1 cellular context compared by ENCODE assay signal in the genomic region with DNA sequence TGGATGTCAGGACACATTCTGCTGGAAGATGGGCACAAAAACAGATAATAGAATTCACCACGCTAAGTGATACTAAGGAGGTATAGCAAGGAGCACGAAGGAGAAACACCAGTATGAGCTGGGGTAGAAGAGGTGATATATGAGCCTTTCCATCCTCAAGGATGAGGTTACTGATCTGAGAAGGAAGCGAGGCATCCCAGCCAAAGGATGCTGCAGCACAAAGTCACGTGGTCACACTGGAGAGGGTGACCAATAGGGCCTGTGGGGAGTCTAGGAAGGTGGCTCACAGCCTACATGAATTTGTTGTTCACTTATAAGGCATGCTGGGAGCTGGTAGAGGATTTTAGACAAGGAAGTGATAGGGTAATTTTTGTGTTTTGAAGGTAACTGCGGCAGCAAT.
TF ChIP-seq lines count a peak whose summit lies in the region.

No MANE protein-coding gene starts in this region.

TF ChIP-seq in GM23338, 12 proteins besides CTCF, POLR2A, EP300 and RAD21 (continued from another document):
- TF ChIP-seq, protein P1, sequence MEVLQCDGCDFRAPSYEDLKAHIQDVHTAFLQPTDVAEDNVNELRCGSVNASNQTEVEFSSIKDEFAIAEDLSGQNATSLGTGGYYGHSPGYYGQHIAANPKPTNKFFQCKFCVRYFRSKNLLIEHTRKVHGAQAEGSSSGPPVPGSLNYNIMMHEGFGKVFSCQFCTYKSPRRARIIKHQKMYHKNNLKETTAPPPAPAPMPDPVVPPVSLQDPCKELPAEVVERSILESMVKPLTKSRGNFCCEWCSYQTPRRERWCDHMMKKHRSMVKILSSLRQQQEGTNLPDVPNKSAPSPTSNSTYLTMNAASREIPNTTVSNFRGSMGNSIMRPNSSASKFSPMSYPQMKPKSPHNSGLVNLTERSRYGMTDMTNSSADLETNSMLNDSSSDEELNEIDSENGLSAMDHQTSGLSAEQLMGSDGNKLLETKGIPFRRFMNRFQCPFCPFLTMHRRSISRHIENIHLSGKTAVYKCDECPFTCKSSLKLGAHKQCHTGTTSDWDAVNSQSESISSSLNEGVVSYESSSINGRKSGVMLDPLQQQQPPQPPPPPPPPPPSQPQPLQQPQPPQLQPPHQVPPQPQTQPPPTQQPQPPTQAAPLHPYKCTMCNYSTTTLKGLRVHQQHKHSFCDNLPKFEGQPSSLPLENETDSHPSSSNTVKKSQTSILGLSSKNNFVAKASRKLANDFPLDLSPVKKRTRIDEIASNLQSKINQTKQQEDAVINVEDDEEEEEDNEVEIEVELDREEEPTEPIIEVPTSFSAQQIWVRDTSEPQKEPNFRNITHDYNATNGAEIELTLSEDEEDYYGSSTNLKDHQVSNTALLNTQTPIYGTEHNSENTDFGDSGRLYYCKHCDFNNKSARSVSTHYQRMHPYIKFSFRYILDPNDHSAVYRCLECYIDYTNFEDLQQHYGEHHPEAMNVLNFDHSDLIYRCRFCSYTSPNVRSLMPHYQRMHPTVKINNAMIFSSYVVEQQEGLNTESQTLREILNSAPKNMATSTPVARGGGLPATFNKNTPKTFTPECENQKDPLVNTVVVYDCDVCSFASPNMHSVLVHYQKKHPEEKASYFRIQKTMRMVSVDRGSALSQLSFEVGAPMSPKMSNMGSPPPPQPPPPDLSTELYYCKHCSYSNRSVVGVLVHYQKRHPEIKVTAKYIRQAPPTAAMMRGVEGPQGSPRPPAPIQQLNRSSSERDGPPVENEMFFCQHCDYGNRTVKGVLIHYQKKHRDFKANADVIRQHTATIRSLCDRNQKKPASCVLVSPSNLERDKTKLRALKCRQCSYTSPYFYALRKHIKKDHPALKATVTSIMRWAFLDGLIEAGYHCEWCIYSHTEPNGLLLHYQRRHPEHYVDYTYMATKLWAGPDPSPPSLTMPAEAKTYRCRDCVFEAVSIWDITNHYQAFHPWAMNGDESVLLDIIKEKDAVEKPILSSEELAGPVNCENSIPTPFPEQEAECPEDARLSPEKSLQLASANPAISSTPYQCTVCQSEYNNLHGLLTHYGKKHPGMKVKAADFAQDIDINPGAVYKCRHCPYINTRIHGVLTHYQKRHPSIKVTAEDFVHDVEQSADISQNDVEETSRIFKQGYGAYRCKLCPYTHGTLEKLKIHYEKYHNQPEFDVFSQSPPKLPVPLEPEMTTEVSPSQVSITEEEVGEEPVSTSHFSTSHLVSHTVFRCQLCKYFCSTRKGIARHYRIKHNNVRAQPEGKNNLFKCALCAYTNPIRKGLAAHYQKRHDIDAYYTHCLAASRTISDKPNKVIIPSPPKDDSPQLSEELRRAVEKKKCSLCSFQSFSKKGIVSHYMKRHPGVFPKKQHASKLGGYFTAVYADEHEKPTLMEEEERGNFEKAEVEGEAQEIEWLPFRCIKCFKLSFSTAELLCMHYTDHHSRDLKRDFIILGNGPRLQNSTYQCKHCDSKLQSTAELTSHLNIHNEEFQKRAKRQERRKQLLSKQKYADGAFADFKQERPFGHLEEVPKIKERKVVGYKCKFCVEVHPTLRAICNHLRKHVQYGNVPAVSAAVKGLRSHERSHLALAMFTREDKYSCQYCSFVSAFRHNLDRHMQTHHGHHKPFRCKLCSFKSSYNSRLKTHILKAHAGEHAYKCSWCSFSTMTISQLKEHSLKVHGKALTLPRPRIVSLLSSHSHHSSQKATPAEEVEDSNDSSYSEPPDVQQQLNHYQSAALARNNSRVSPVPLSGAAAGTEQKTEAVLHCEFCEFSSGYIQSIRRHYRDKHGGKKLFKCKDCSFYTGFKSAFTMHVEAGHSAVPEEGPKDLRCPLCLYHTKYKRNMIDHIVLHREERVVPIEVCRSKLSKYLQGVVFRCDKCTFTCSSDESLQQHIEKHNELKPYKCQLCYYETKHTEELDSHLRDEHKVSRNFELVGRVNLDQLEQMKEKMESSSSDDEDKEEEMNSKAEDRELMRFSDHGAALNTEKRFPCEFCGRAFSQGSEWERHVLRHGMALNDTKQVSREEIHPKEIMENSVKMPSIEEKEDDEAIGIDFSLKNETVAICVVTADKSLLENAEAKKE (CRISPR knock-in tag; IDR thresholded peaks at IDR 0.05) = no peak
- TF ChIP-seq CREB1 (CRISPR knock-in tag; IDR thresholded peaks at IDR 0.05; ENCODE audit: low read depth) (no peak), POLR2AphosphoS5 (IDR thresholded peaks at IDR 0.05; ENCODE audit: low read depth) (no peak), STAT1 (IDR thresholded peaks at IDR 0.05; ENCODE audit: unreplicated experiment) (no peak), ZNF331 (CRISPR knock-in tag; IDR thresholded peaks at IDR 0.05; ENCODE audit: low read depth) (no peak)
